ENCODE assay signal across 8 cellular contexts in genomic region chr7:23597908-23598224, GRCh38. TPM values are rescaled to one million over a fixed set of nuclear protein-coding genes. Genes with fewer than 3 reads are reported as not detected.
DNase-seq lines count a peak whose midpoint lies in the region; ATAC-seq and TF ChIP-seq lines count a peak whose summit lies in the region.

No MANE protein-coding gene starts in this region.

- peaks cover 10% of the 10 kb centered on the region for H3K27me3 Mint-ChIP-seq in activated naive CD8-positive, alpha-beta T cell treated with anti-CD3 and anti-CD28 coated beads for 36 hours
- no peaks in the 10 kb centered on the region for H3K27me3 Mint-ChIP-seq in stimulated activated naive CD8-positive, alpha-beta T cell treated with anti-CD3 and anti-CD28 coated beads, Interleukin-15, amount 100 ng/mL, for 72 hours

- H3K4me3 Mint-ChIP-seq in activated naive CD8-positive, alpha-beta T cell treated with anti-CD3 and anti-CD28 coated beads for 36 hours, result peak overlapping the region; percentile 82
- peak overlapping the region; percentile 86 to 98 for H3K4me3 Mint-ChIP-seq in stimulated activated naive CD8-positive, alpha-beta T cell treated with anti-CD3 and anti-CD28 coated beads, Interleukin-15, amount 100 ng/mL, for 72 hours

- TF ChIP-seq CTCF in GM12864 (IDR thresholded peaks at IDR 0.05; ENCODE audit: low read depth, low read length, missing control alignments), result no peak

- ATAC-seq in HG03025 (IDR thresholded peaks at IDR 0.05; ENCODE audit: low FRiP score, unreplicated experiment) (peak; percentile 3), HG02588 (IDR thresholded peaks at IDR 0.05; ENCODE audit: unreplicated experiment) (no peak), HG03354 (IDR thresholded peaks at IDR 0.05; ENCODE audit: poor library complexity, severe bottlenecking, unreplicated experiment) (no peak)
- ATAC-seq in stimulated activated naive CD8-positive, alpha-beta T cell treated with anti-CD3 and anti-CD28 coated beads, Interleukin-15, amount 100 ng/mL, for 72 hours, result no peak

- DNase-seq in GM12864 (ENCODE audit: low read depth) (no peak), iPS-NIHi7 (ENCODE audit: extremely low spot score) (peak; percentile 18), T1000 (lab: John Stamatoyannopoulos, UW) (no peak)
- DNase-seq in activated naive CD8-positive, alpha-beta T cell treated with anti-CD3 and anti-CD28 coated beads for 36 hours, result no peak
- DNase-seq in stimulated activated naive CD8-positive, alpha-beta T cell treated with anti-CD3 and anti-CD28 coated beads, Interleukin-15, amount 100 ng/mL, for 72 hours, result no peak

- peaks cover 2% of the 10 kb centered on the region for H3K9me3 Mint-ChIP-seq in activated naive CD8-positive, alpha-beta T cell treated with anti-CD3 and anti-CD28 coated beads for 36 hours
- H3K9me3 Mint-ChIP-seq in stimulated activated naive CD8-positive, alpha-beta T cell treated with anti-CD3 and anti-CD28 coated beads, Interleukin-15, amount 100 ng/mL, for 72 hours, result peaks cover 6 to 7% of the 10 kb centered on the region in 2 donors

- peaks cover 3% of the 10 kb centered on the region for H3K36me3 Mint-ChIP-seq in activated naive CD8-positive, alpha-beta T cell treated with anti-CD3 and anti-CD28 coated beads for 36 hours

- peak overlapping the region; percentile 80 for H3K4me3 ChIP-seq in GM12864 (ENCODE audit: low read depth, low read length)

- peaks cover 55% of the 10 kb centered on the region for H3K4me1 Mint-ChIP-seq in activated naive CD8-positive, alpha-beta T cell treated with anti-CD3 and anti-CD28 coated beads for 36 hours
- peaks cover 71% of the 10 kb centered on the region for H3K4me1 Mint-ChIP-seq in stimulated activated naive CD8-positive, alpha-beta T cell treated with anti-CD3 and anti-CD28 coated beads, Interleukin-15, amount 100 ng/mL, for 72 hours

- H3K27ac Mint-ChIP-seq in activated naive CD8-positive, alpha-beta T cell treated with anti-CD3 and anti-CD28 coated beads for 36 hours, result peak overlapping the region; percentile 64
- H3K27ac Mint-ChIP-seq in stimulated activated naive CD8-positive, alpha-beta T cell treated with anti-CD3 and anti-CD28 coated beads, Interleukin-15, amount 100 ng/mL, for 72 hours, result peak overlapping the region; percentile 78 to 84

RNA-seq across cellular contexts. Expression of gene CCDC126, which starts 0.7 kb away (rescaled TPM):
- 1 to 10 TPM; 3.9 to 4.3 TPM for total RNA-seq in activated naive CD8-positive, alpha-beta T cell treated with anti-CD3 and anti-CD28 coated beads for 36 hours
